ENCODE assay signal across 19 cellular contexts in the genomic region with DNA sequence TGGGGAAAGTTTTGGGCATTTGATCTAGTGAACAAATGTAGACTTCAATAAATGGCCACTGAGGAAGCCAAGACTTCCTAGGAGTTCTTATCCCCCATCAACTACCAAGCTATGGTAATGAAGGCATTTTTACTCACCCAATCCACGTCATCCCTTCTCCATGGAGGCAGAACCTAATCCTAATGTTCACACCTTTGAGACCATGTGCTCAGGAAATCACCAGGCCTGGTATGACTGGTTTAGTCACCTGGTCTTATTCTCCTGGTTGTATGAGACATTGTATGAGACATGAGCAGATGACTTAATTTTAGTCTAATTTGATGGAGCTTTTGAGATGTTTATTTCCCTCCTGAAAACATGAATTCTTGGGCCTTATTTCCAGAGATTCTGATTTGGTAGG.
"Had no signal": no experiment of that assay in that cellular context is flagged by ENCODE, and none has a peak within 500 bp of the region (broad histone marks: within the 10 kb centered on the region; RNA-seq: fewer than 3 reads in every experiment).

No MANE protein-coding gene starts in this region.

- H3K9me3 ChIP-seq: gastrocnemius medialis, lower lobe of right lung, ovary, thoracic aorta, vagina had no signal

- ATAC-seq: effector memory CD8-positive, alpha-beta T cell; gastrocnemius medialis; left ventricle myocardium superior; lower lobe of right lung; natural killer cell; psoas muscle; right cardiac atrium; stimulated activated naive B cell treated with anti-CD40 and anti-IgM and Interleukin-4, amounts not matched to agents 10 μg/mL and 1 μg/mL and 100 μg/mL, for 72 hours had no signal

- H3K4me3 ChIP-seq: gastrocnemius medialis, lower lobe of right lung, ovary, psoas muscle, skin epidermis, thoracic aorta, tibial nerve, vagina had no signal

- H3K27ac ChIP-seq: gastrocnemius medialis, lower lobe of right lung, ovary, psoas muscle, skin epidermis, thoracic aorta, tibial nerve, vagina had no signal

- DNase-seq: cortex of kidney; effector memory CD8-positive, alpha-beta T cell; gastrocnemius medialis; head of caudate nucleus; left ventricle myocardium superior; lower lobe of right lung; natural killer cell; occipital lobe; ovary; posterior cingulate gyrus; psoas muscle; right cardiac atrium; stimulated activated CD4-positive, alpha-beta T cell treated with anti-CD3 and anti-CD28 coated beads, Interleukin-15, amount 100 ng/mL, for 24 hours; stimulated activated CD4-positive, alpha-beta T cell treated with anti-CD3 and anti-CD28 coated beads, Interleukin-2, amount 100 ng/mL, for 48 hours; stimulated activated naive B cell treated with anti-CD40 and anti-IgM and Interleukin-4, amounts not matched to agents 10 μg/mL and 1 μg/mL and 100 μg/mL, for 72 hours had no signal

- H3K4me1 ChIP-seq: gastrocnemius medialis, lower lobe of right lung, psoas muscle, tibial nerve, vagina had no signal

- H3K36me3 ChIP-seq: gastrocnemius medialis, lower lobe of right lung, ovary, thoracic aorta, tibial nerve, vagina had no signal

- H3K27me3 ChIP-seq: gastrocnemius medialis, ovary, tibial nerve, vagina had no signal
